In genomic region chr20:38564680-38565079, GRCh38 we compare ENCODE assay signal across 26 cellular contexts. TPM values are rescaled to one million over a fixed set of nuclear protein-coding genes. Genes with fewer than 3 reads are reported as not detected.
DNase-seq lines count a peak whose midpoint lies in the region; ATAC-seq, FAIRE-seq and TF ChIP-seq lines count a peak whose summit lies in the region.
"Had no signal": no experiment of that assay in that cellular context is flagged by ENCODE, and none has a peak within 500 bp of the region (broad histone marks: within the 10 kb centered on the region; RNA-seq: fewer than 3 reads in every experiment).

No MANE protein-coding gene starts in this region.

- no peaks in the 10 kb centered on the region for H3K4me1 ChIP-seq in GM12878 (ENCODE audit: control insufficient read depth, insufficient read depth, low read length)
- H3K4me1 ChIP-seq: A549, BE2C had no signal

- H3K4me2 ChIP-seq in GM12878 (ENCODE audit: control insufficient read depth, insufficient read depth) = no peak overlapping the region
- H3K4me2 ChIP-seq: A549; BLaER1 treated with 17β-estradiol and CSF1 and Interleukin-3, amounts not matched to agents 10 nM and 100 nM had no signal

- no peak for DNase-seq in CD4-positive, alpha-beta T cell
- DNase-seq in GM18507 (ENCODE audit: extremely low spot score, insufficient read length, low read depth) (no peak), GM12878 (ENCODE audit: low read depth, low spot score) (no peak), WTC11 (ENCODE audit: low spot score) (no peak), DMS 273 treated with DMSO at 0.1 percent for 48 hours (lab: John Stamatoyannopoulos, UW) (no peak), C1 segment of cervical spinal cord (lab: John Stamatoyannopoulos, UW) (no peak)
- DNase-seq: 8988T; ACHN; AML-193; BE2C; CD8-positive, alpha-beta memory T cell; DMS53; DMS79 treated with DMSO at 0.1 percent for 48 hours; GF-D8; GM23248; H9; HFFc6 had no signal

- no peaks in the 10 kb centered on the region for H3K27me3 Mint-ChIP-seq in CD4-positive, alpha-beta T cell
- H3K27me3 Mint-ChIP-seq in WTC11 (ENCODE audit: low read depth) = no peaks in the 10 kb centered on the region
- H3K27me3 Mint-ChIP-seq: CD8-positive, alpha-beta memory T cell had no signal

- no peaks in the 10 kb centered on the region for H3K9me3 ChIP-seq in CD4-positive, alpha-beta T cell (ENCODE audit: control insufficient read depth, low read length)
- no peaks in the 10 kb centered on the region for H3K9me3 ChIP-seq in GM12878 (replicated peaks; ENCODE audit: control insufficient read depth, insufficient read depth, low read length)
- H3K9me3 ChIP-seq: A549; BE2C; BLaER1 treated with 17β-estradiol and CSF1 and Interleukin-3, amounts not matched to agents 10 nM and 100 nM had no signal

- no peak for TF ChIP-seq POLR2A in GM12878 (IDR thresholded peaks at IDR 0.05; ENCODE audit: low read depth, low read length)

- no peaks in the 10 kb centered on the region for H4K20me1 ChIP-seq in GM12878 (ENCODE audit: control insufficient read depth, insufficient read depth)

- FAIRE-seq in GM18507 (lab: Jason Lieb, UNC) = peak; percentile 51
- FAIRE-seq in GM12878 (lab: Jason Lieb, UNC) = no peak
- FAIRE-seq: A549, D721Med, GM12892, GM19239, H1 had no signal

- RAD21 ChIA-PET in GM12878 (lab: Charles Lee; ENCODE audit: unreplicated experiment) = no interaction called here

- H3K36me3 ChIP-seq in GM12878 (ENCODE audit: control insufficient read depth in 2 of 2, insufficient read depth in 2 of 2, low read length in 1 of 2) = peaks cover 0 to 5% of the 10 kb centered on the region in 2 experiments; a peak in 3 of 4 replicates

- SMC1A ChIA-PET in GM12878 (lab: Charles Lee; ENCODE audit: uncharacterized antibody, unreplicated experiment) = interaction anchor here (0.7 kb wide), 1 partner anchor 17 kb away, joined by 3 read pairs; the partner anchor contains the start of gene ADIG

- no peaks in the 10 kb centered on the region for H3K27me3 ChIP-seq in CD4-positive, alpha-beta T cell (ENCODE audit: control insufficient read depth, insufficient read depth, low read length)
- H3K27me3 ChIP-seq in GM12878 (replicated peaks in 1 of 2; ENCODE audit: control insufficient read depth in 2 of 2, insufficient read depth in 2 of 2, low read length in 1 of 2) = no peaks in the 10 kb centered on the region
- H3K27me3 ChIP-seq: BE2C; BLaER1 treated with 17β-estradiol and CSF1 and Interleukin-3, amounts not matched to agents 10 nM and 100 nM had no signal

- in situ Hi-C loops in GM12878 (cut with MboI) = no loop called here

- 88% methylated on average over 1 of the region's 1 CpG for WGBS in GM12878 (ENCODE audit: insufficient coverage, insufficient replicate concordance, low lambda C conversion rate, missing lambda C conversion rate)

- no peak for TF ChIP-seq EP300 in GM12878 (IDR thresholded peaks at IDR 0.05; ENCODE audit: borderline replicate concordance in 1 of 2, control insufficient read depth in 1 of 2, low read depth in 2 of 2, low read length in 2 of 2)

- peaks cover 89% of the 10 kb centered on the region for H3K36me3 Mint-ChIP-seq in CD4-positive, alpha-beta T cell (ENCODE audit: low read depth)
- H3K36me3 Mint-ChIP-seq in WTC11 = peaks cover 21% of the 10 kb centered on the region

- CTCF ChIA-PET in CD4-positive, alpha-beta T cell (lab: Charles Lee) = no interaction called here
- CTCF ChIA-PET in GM12878 (lab: Yijun Ruan, JAX) (no interaction called here), WTC11 (lab: Charles Lee) (no interaction called here)

- no peaks in the 10 kb centered on the region for H3K9me3 Mint-ChIP-seq in CD4-positive, alpha-beta T cell
- no peaks in the 10 kb centered on the region for H3K9me3 Mint-ChIP-seq in WTC11
- H3K9me3 Mint-ChIP-seq: CD8-positive, alpha-beta memory T cell; H9; HFFc6 had no signal

- H3K4me1 Mint-ChIP-seq in CD4-positive, alpha-beta T cell (ENCODE audit: low read depth) = no peaks in the 10 kb centered on the region
- no peaks in the 10 kb centered on the region for H3K4me1 Mint-ChIP-seq in WTC11
- H3K4me1 Mint-ChIP-seq: H9 had no signal

- no TSS peak for BruUV-seq in GM12878 (replicated peaks; lab: Mats Ljungman, UMichigan)

- no peak overlapping the region for H3K4me3 ChIP-seq in GM12878
- H3K4me3 ChIP-seq: A549; BLaER1 treated with 17β-estradiol and CSF1 and Interleukin-3, amounts not matched to agents 10 nM and 100 nM; GM23248 had no signal

- no peak overlapping the region for H3K27ac Mint-ChIP-seq in CD4-positive, alpha-beta T cell
- no peak overlapping the region for H3K27ac Mint-ChIP-seq in WTC11
- H3K27ac Mint-ChIP-seq: H9, HFFc6 had no signal

- no peak overlapping the region for H3K4me3 Mint-ChIP-seq in CD4-positive, alpha-beta T cell
- no peak overlapping the region for H3K4me3 Mint-ChIP-seq in WTC11
- H3K4me3 Mint-ChIP-seq: CD8-positive, alpha-beta memory T cell; H9; HFFc6 had no signal

- H3K9ac ChIP-seq in GM12878 (ENCODE audit: control insufficient read depth, insufficient read depth, low read length) = no peak overlapping the region
- H3K9ac ChIP-seq: BLaER1 treated with 17β-estradiol and CSF1 and Interleukin-3, amounts not matched to agents 10 nM and 100 nM; GM23248 had no signal

- POLR2A ChIA-PET in CD4-positive, alpha-beta T cell (lab: Charles Lee) = no interaction called here
- POLR2A ChIA-PET in GM12878 (lab: Charles Lee) = no interaction called here
- POLR2A ChIA-PET in WTC11 (lab: Charles Lee) = no interaction called here

- peak overlapping the region; percentile 1 for H3K27ac ChIP-seq in CD4-positive, alpha-beta T cell (ENCODE audit: low read depth, low read length)
- no peak overlapping the region for H3K27ac ChIP-seq in GM12878 (ENCODE audit: control insufficient read depth, insufficient read depth)
- H3K27ac ChIP-seq: A549; BLaER1 treated with 17β-estradiol and CSF1 and Interleukin-3, amounts not matched to agents 10 nM and 100 nM; GM23248 had no signal

- H3K79me2 ChIP-seq in GM12878 (ENCODE audit: control insufficient read depth, insufficient read depth, low read length) = no peaks in the 10 kb centered on the region

- intact Hi-C loops in CD4-positive, alpha-beta T cell (cut with DNase I, micrococcal nuclease) = loop anchor here in 1 of 2 experiments (5.0 kb wide), 1 partner anchor 42 kb away; no protein-coding TSS in a partner anchor
- intact Hi-C loops in GM12878 (cut with micrococcal nuclease; ENCODE audit: unreplicated experiment) = no loop called here

- TF ChIP-seq RAD21 in GM12878 (IDR thresholded peaks at IDR 0.05; ENCODE audit: insufficient read depth, low read depth, low read length) = no peak

- no peak overlapping the region for H2AFZ ChIP-seq in GM12878 (ENCODE audit: control insufficient read depth, low read depth, low read length)
- H2AFZ ChIP-seq: GM23248 had no signal

- no peak for TF ChIP-seq CTCF in CD4-positive, alpha-beta T cell (IDR thresholded peaks at IDR 0.05)
- no peak for TF ChIP-seq CTCF in GM12878 (IDR thresholded peaks at IDR 0.05 in 2 of 3, conservative IDR thresholded peaks at IDR 0.05 in 1 of 3; ENCODE audit: control insufficient read depth in 2 of 3, extremely low read depth in 1 of 3, insufficient read depth in 1 of 3, low read depth in 3 of 3, low read length in 3 of 3)
- no peak for TF ChIP-seq CTCF in WTC11 (IDR thresholded peaks at IDR 0.05)

- no peak for ATAC-seq in CD4-positive, alpha-beta T cell (ENCODE audit: poor library complexity)
- ATAC-seq in GM12878 (no peak), WTC11 (no peak)
- ATAC-seq: A549, HCT116 had no signal

TF ChIP-seq in GM12878, 131 proteins besides CTCF, POLR2A, EP300 and RAD21 (continues in another document):
- no peak for TF ChIP-seq DPF2 (IDR thresholded peaks at IDR 0.05)
- no peak for TF ChIP-seq EZH2 (IDR thresholded peaks at IDR 0.05; ENCODE audit: borderline replicate concordance, control insufficient read depth, low read depth, low read length)
- TF ChIP-seq RAD51 (IDR thresholded peaks at IDR 0.05) = no peak

TF ChIP-seq in WTC11, 78 proteins besides CTCF, POLR2A, EP300 and RAD21:
- TF ChIP-seq JAZF1 (CRISPR knock-in tag; IDR thresholded peaks at IDR 0.05) = no peak

RNA-seq across cellular contexts. Expression of gene ADIG, which starts 16.3 kb away (rescaled TPM):
- total RNA-seq in CD4-positive, alpha-beta T cell = not detected
- total RNA-seq in GM12878 (2013; cell fraction: nucleolus; rRNA removed) = not detected in 2 replicates
- total RNA-seq in GM12878 (2014; rRNA removed) = not detected in 2 replicates
- not detected in 2 replicates for total RNA-seq in GM12878 (2014; rRNA removed; fragmentation: Illumina TruSeq; extraction: Trizol)
- total RNA-seq in GM12878 (2021) = not detected in 2 replicates
- polyA plus RNA-seq in GM12878 (2011; ENCODE audit: low read depth) = not detected
- not detected in 2 replicates for polyA plus RNA-seq in GM12878 (2011; rRNA removed)
- polyA plus RNA-seq in GM12878 (2011; cell fraction: cytosol; rRNA removed) = not detected in 2 replicates
- not detected in 2 replicates for polyA plus RNA-seq in GM12878 (2011; cell fraction: nucleus; rRNA removed)
- not detected in 2 replicates for polyA plus RNA-seq in GM12878 (2012)
- polyA plus RNA-seq in GM12878 (2014; fragmentation: Illumina TruSeq; extraction: Trizol) = not detected in 2 replicates
- not detected for polyA plus RNA-seq in GM12878 (2014; fragmentation: Nextera tagmentation; extraction: Ambion mirVana)
- polyA plus RNA-seq in GM12878 (2014; rRNA removed) = not detected in 2 replicates
- not detected for polyA plus RNA-seq in GM12878 (2016; fragmentation: Nextera tagmentation; extraction: Ambion mirVana)
- not detected in 2 replicates for polyA minus RNA-seq in GM12878 (2011; rRNA and poly(A)+ RNA removed)
- polyA minus RNA-seq in GM12878 (2011; cell fraction: cytosol; rRNA and poly(A)+ RNA removed) = not detected in 2 replicates
- polyA minus RNA-seq in GM12878 (2011; cell fraction: nucleus; rRNA and poly(A)+ RNA removed) = not detected in 2 replicates
- not detected in 3 replicates for total RNA-seq in WTC11 (2021)
- total RNA-seq: CD8-positive, alpha-beta memory T cell; Daoy; G401; GM23248; H1; H9; HFFc6 had no signal
- polyA plus RNA-seq: A549; CD8-positive, alpha-beta memory T cell; GM23248; H1 had no signal

RNA-seq across cellular contexts. Expression of gene ARHGAP40, which starts 36.9 kb away (rescaled TPM):
- not detected for total RNA-seq in CD4-positive, alpha-beta T cell
- not detected in 2 replicates for total RNA-seq in GM12878 (2013; cell fraction: nucleolus; rRNA removed)
- total RNA-seq in GM12878 (2014; rRNA removed) (0.06 TPM in 1 of 2 replicates, not detected in the other), GM12878 (2014; rRNA removed; fragmentation: Illumina TruSeq; extraction: Trizol) (not detected in 2 replicates), GM12878 (2021) (not detected in 2 replicates), WTC11 (2021) (0.46 to 0.72 TPM (median 0.60 TPM) in 3 replicates)
- not detected for polyA plus RNA-seq in GM12878 (2011; ENCODE audit: low read depth)
- polyA plus RNA-seq in GM12878 (2011; rRNA removed) (0.07 and 0.19 TPM in 2 replicates), GM12878 (2014; fragmentation: Illumina TruSeq; extraction: Trizol) (not detected in 2 replicates), GM12878 (2014; fragmentation: Nextera tagmentation; extraction: Ambion mirVana) (not detected), GM12878 (2014; rRNA removed) (not detected in 2 replicates), GM12878 (2016; fragmentation: Nextera tagmentation; extraction: Ambion mirVana) (not detected)
- 0.07 TPM in 1 of 2 replicates, not detected in the other for polyA plus RNA-seq in GM12878 (2011; cell fraction: cytosol; rRNA removed)
- polyA plus RNA-seq in GM12878 (2011; cell fraction: nucleus; rRNA removed) = 0.13 TPM in 1 of 2 replicates, not detected in the other
- polyA plus RNA-seq in GM12878 (2012) = not detected in 2 replicates
- not detected in 2 replicates for polyA minus RNA-seq in GM12878 (2011; rRNA and poly(A)+ RNA removed)
- polyA minus RNA-seq in GM12878 (2011; cell fraction: cytosol; rRNA and poly(A)+ RNA removed) = not detected in 2 replicates
- not detected in 2 replicates for polyA minus RNA-seq in GM12878 (2011; cell fraction: nucleus; rRNA and poly(A)+ RNA removed)
- total RNA-seq: CD8-positive, alpha-beta memory T cell; Daoy; G401; GM23248 had no signal
- polyA plus RNA-seq: A549; CD8-positive, alpha-beta memory T cell; GM23248 had no signal
